In genomic region chr4:7863911-7864681, GRCh38 we compare ENCODE assay signal across 9 cellular contexts.
DNase-seq lines count a peak whose midpoint lies in the region; ATAC-seq and TF ChIP-seq lines count a peak whose summit lies in the region.
"Had no signal": no experiment of that assay in that cellular context is flagged by ENCODE, and none has a peak within 500 bp of the region (broad histone marks: within the 10 kb centered on the region; RNA-seq: fewer than 3 reads in every experiment).

No MANE protein-coding gene starts in this region.

- H3K27ac Mint-ChIP-seq in central memory CD8-positive, alpha-beta T cell (ENCODE audit: low read depth), result peak overlapping the region; percentile 98

- H3K9me3 ChIP-seq in heart left ventricle, result no peaks in the 10 kb centered on the region
- H3K9me3 ChIP-seq in mucosa of descending colon, result no peaks in the 10 kb centered on the region

- 95 to 98% (median 97%) methylated on average over 4 of the region's 4 CpGs for WGBS in heart left ventricle, 4 donors

- H3K4me1 ChIP-seq in heart left ventricle, result peaks cover 0 to 25% (median 4%) of the 10 kb centered on the region in 12 donors
- H3K4me1 ChIP-seq in mucosa of descending colon (ENCODE audit: low read depth), result no peaks in the 10 kb centered on the region

- no peak for TF ChIP-seq POLR2A in heart left ventricle (IDR thresholded peaks at IDR 0.05)

- peak overlapping the region; percentile 73 for H3K4me3 Mint-ChIP-seq in central memory CD8-positive, alpha-beta T cell

- H3K36me3 ChIP-seq in heart left ventricle, result peaks cover 0 to 27% (median 12%) of the 10 kb centered on the region in 9 donors
- H3K36me3 ChIP-seq in mucosa of descending colon (ENCODE audit: low read depth), result no peaks in the 10 kb centered on the region

- H3K27ac ChIP-seq in heart left ventricle, result no peak overlapping the region

- in situ Hi-C loops in GM13976 (cut with MboI; ENCODE audit: low sequenced_read_pairs, unreplicated experiment), result no loop called here

- intact Hi-C loops in heart left ventricle (cut with DNase I), result loop anchor here in 1 of 10 donors (10.0 kb wide), 1 partner anchor 71 kb away; the partner anchor contains the start of gene AFAP1
- intact Hi-C loops in mucosa of descending colon (cut with DNase I, micrococcal nuclease), result no loop called here

- H3K4me1 Mint-ChIP-seq in central memory CD8-positive, alpha-beta T cell, result peaks cover 40% of the 10 kb centered on the region

- DNase-seq in GM13976 (ENCODE audit: low spot score) (peak; percentile 53), LHCN-M2 (ENCODE audit: low read depth) (peak; percentile 90), pons (ENCODE audit: low spot score) (peak; percentile 41), hepatic stellate cell (ENCODE audit: low spot score) (no peak), heart left ventricle (no peak), mucosa of descending colon (no peak)
- DNase-seq in central memory CD8-positive, alpha-beta T cell (ENCODE audit: low spot score in 2 of 2), result peak in 1 of 2 donors; percentile 37
- DNase-seq: NCI-H2107 had no signal

- peaks cover 9% of the 10 kb centered on the region for H3K9me3 Mint-ChIP-seq in central memory CD8-positive, alpha-beta T cell

- peaks cover 35% of the 10 kb centered on the region for H3K36me3 Mint-ChIP-seq in central memory CD8-positive, alpha-beta T cell (ENCODE audit: insufficient read depth)

- peak; percentile 52 for ATAC-seq in central memory CD8-positive, alpha-beta T cell (replicated peaks; ENCODE audit: extremely low read depth, poor library complexity, severe bottlenecking)
- no peak for ATAC-seq in heart left ventricle
- ATAC-seq in GM19467 (IDR thresholded peaks at IDR 0.05; ENCODE audit: unreplicated experiment), result no peak
- ATAC-seq in mucosa of descending colon, result no peak

- no peaks in the 10 kb centered on the region for H3K27me3 Mint-ChIP-seq in central memory CD8-positive, alpha-beta T cell

- H3K4me3 ChIP-seq in heart left ventricle, result no peak overlapping the region
- no peak overlapping the region for H3K4me3 ChIP-seq in mucosa of descending colon

- no peaks in the 10 kb centered on the region for H3K27me3 ChIP-seq in heart left ventricle

- no peak for TF ChIP-seq CTCF in GM13976 (IDR thresholded peaks at IDR 0.05; ENCODE audit: borderline replicate concordance, control extremely low read depth, extremely low read depth, insufficient read depth, missing control alignments)
- no peak for TF ChIP-seq CTCF in heart left ventricle (IDR thresholded peaks at IDR 0.05)
- TF ChIP-seq CTCF in mucosa of descending colon (IDR thresholded peaks at IDR 0.05), result no peak

Comparison
In these comparisons a context has a peak if more than half of its experiments do, and no peak if none do; other contexts are left out.
1. DNase-seq: peak in GM13976 (single experiment), LHCN-M2 (single experiment) and pons (single experiment); none in hepatic stellate cell (single experiment), heart left ventricle (0 of 5) and mucosa of descending colon (0 of 3).